In genomic region chr4:8695237-8696219, GRCh38 we compare ENCODE assay signal across 19 cellular contexts.
A peak's percentile ranks its signal among the peaks of the same experiment; 100 is the strongest.
DNase-seq lines count a peak whose midpoint lies in the region; ATAC-seq, FAIRE-seq and TF ChIP-seq lines count a peak whose summit lies in the region.
"Had no signal": no experiment of that assay in that cellular context is flagged by ENCODE, and none has a peak within 500 bp of the region (broad histone marks: within the 10 kb centered on the region; RNA-seq: fewer than 3 reads in every experiment).

No MANE protein-coding gene starts in this region.

- H3K4me2 ChIP-seq in mammary epithelial cell (ENCODE audit: insufficient read depth, low read depth, low read length), result no peak overlapping the region

- no peak overlapping the region for H3K27ac Mint-ChIP-seq in activated CD8-positive, alpha-beta memory T cell treated with anti-CD3 and anti-CD28 coated beads, Interleukin-2, amount 10 ng/mL, durations not matched to agents 7 days and 5 days
- H3K27ac Mint-ChIP-seq in type B pancreatic cell, result no peak overlapping the region
- no peak overlapping the region for H3K27ac Mint-ChIP-seq in glutamatergic neuron (ENCODE audit: unreplicated experiment)
- H3K27ac Mint-ChIP-seq: B cell; CD4-positive, alpha-beta T cell had no signal

- H3K27ac ChIP-seq in mammary epithelial cell (ENCODE audit: insufficient read depth, low read depth, low read length), result no peak overlapping the region
- H3K27ac ChIP-seq: 22Rv1, SJCRH30 had no signal

- H3K4me3 Mint-ChIP-seq in activated CD8-positive, alpha-beta memory T cell treated with anti-CD3 and anti-CD28 coated beads, Interleukin-2, amount 10 ng/mL, durations not matched to agents 7 days and 5 days, result no peak overlapping the region
- no peak overlapping the region for H3K4me3 Mint-ChIP-seq in type B pancreatic cell
- H3K4me3 Mint-ChIP-seq in glutamatergic neuron (ENCODE audit: unreplicated experiment), result no peak overlapping the region
- H3K4me3 Mint-ChIP-seq: B cell; CD4-positive, alpha-beta T cell had no signal

- no peak for ATAC-seq in activated CD8-positive, alpha-beta memory T cell treated with anti-CD3 and anti-CD28 coated beads, Interleukin-2, amount 10 ng/mL, durations not matched to agents 7 days and 5 days
- ATAC-seq: HCT116, PC-3 had no signal

- dilution Hi-C loops in mammary epithelial cell (cut with HindIII; ENCODE audit: low sequenced_read_pairs), result no loop called here

- no peaks in the 10 kb centered on the region for H3K27me3 Mint-ChIP-seq in activated CD8-positive, alpha-beta memory T cell treated with anti-CD3 and anti-CD28 coated beads, Interleukin-2, amount 10 ng/mL, durations not matched to agents 7 days and 5 days
- H3K27me3 Mint-ChIP-seq in type B pancreatic cell (peaks cover 48% of the 10 kb centered on the region), glutamatergic neuron (ENCODE audit: unreplicated experiment) (peaks cover 12% of the 10 kb centered on the region)

- no TSS peak for BruUV-seq in mammary epithelial cell (replicated peaks; lab: Mats Ljungman, UMichigan)

- DNase-seq in activated CD8-positive, alpha-beta memory T cell treated with anti-CD3 and anti-CD28 coated beads, Interleukin-2, amount 50 U/mL, for 4 hours, result peak; percentile 4
- DNase-seq in activated CD8-positive, alpha-beta memory T cell treated with anti-CD3 and anti-CD28 coated beads, Interleukin-2, amount 10 ng/mL, durations not matched to agents 7 days and 5 days, result no peak
- DNase-seq in bronchial epithelial cell (ENCODE audit: low read depth) (no peak), mesenteric fat pad (ENCODE audit: low spot score) (peak; percentile 69), type B pancreatic cell (ENCODE audit: extremely low spot score, unreplicated experiment) (peak; percentile 43), NCI-H1105 (lab: John Stamatoyannopoulos, UW) (no peak), mammary epithelial cell (no peak), glutamatergic neuron (no peak)
- DNase-seq: KG1, NCI-H146, NCI-H2081 treated with DMSO at 0.1 percent for 48 hours, NCI-H510A, NCI-H82, PC-3, SJCRH30 had no signal

- no peaks in the 10 kb centered on the region for H3K36me3 Mint-ChIP-seq in activated CD8-positive, alpha-beta memory T cell treated with anti-CD3 and anti-CD28 coated beads, Interleukin-2, amount 10 ng/mL, durations not matched to agents 7 days and 5 days
- H3K36me3 Mint-ChIP-seq in type B pancreatic cell (no peaks in the 10 kb centered on the region), glutamatergic neuron (ENCODE audit: unreplicated experiment) (peaks cover 5% of the 10 kb centered on the region)

- no peaks in the 10 kb centered on the region for H3K4me1 Mint-ChIP-seq in activated CD8-positive, alpha-beta memory T cell treated with anti-CD3 and anti-CD28 coated beads, Interleukin-2, amount 10 ng/mL, durations not matched to agents 7 days and 5 days
- H3K4me1 Mint-ChIP-seq in type B pancreatic cell (ENCODE audit: unreplicated experiment) (peaks cover 5% of the 10 kb centered on the region), glutamatergic neuron (ENCODE audit: low read depth, unreplicated experiment) (no peaks in the 10 kb centered on the region)
- H3K4me1 Mint-ChIP-seq: B cell had no signal

- peak; percentile 89 for FAIRE-seq in bronchial epithelial cell (lab: Jason Lieb, UNC)

- no peak overlapping the region for H3K9ac ChIP-seq in mammary epithelial cell (ENCODE audit: insufficient read depth, low read length)

- H3K36me3 ChIP-seq in bronchial epithelial cell (ENCODE audit: control insufficient read depth, insufficient read depth, low read length) (no peaks in the 10 kb centered on the region), mammary epithelial cell (ENCODE audit: insufficient read depth, low read length) (no peaks in the 10 kb centered on the region)
- H3K36me3 ChIP-seq: SJCRH30 had no signal

- no peaks in the 10 kb centered on the region for H3K79me2 ChIP-seq in mammary epithelial cell (ENCODE audit: insufficient read depth, low read length)

- in situ Hi-C loops in mammary epithelial cell (cut with MboI; ENCODE audit: low sequenced_read_pairs in 2 of 2), result no loop called here

- no peak overlapping the region for H3K4me3 ChIP-seq in bronchial epithelial cell (ENCODE audit: low read depth, low read length)
- H3K4me3 ChIP-seq in mammary epithelial cell (replicated peaks in 1 of 3; ENCODE audit: insufficient read depth in 1 of 3, low read depth in 2 of 3, low read length in 3 of 3), result no peak overlapping the region
- H3K4me3 ChIP-seq: SJCRH30 had no signal

- intact Hi-C loops in mammary epithelial cell (cut with micrococcal nuclease), result no loop called here

- H2AFZ ChIP-seq in mammary epithelial cell (ENCODE audit: low read depth, low read length), result no peak overlapping the region

- CTCF ChIA-PET in activated CD8-positive, alpha-beta memory T cell treated with anti-CD3 and anti-CD28 coated beads, Interleukin-2, amount 10 ng/mL, durations not matched to agents 7 days and 5 days (lab: Charles Lee), result no interaction called here
- CTCF ChIA-PET in mammary epithelial cell (lab: Charles Lee; ENCODE audit: low non-redundant PET), result no interaction called here

- no peaks in the 10 kb centered on the region for H3K9me3 Mint-ChIP-seq in activated CD8-positive, alpha-beta memory T cell treated with anti-CD3 and anti-CD28 coated beads, Interleukin-2, amount 10 ng/mL, durations not matched to agents 7 days and 5 days (ENCODE audit: low read depth)
- H3K9me3 Mint-ChIP-seq in type B pancreatic cell (peaks cover 5% of the 10 kb centered on the region), glutamatergic neuron (ENCODE audit: unreplicated experiment) (peaks cover 6% of the 10 kb centered on the region)

- 45% methylated on average over 15 of the region's 18 CpGs for WGBS in mammary epithelial cell (ENCODE audit: low coverage, missing lambda C conversion rate)

- H4K20me1 ChIP-seq in mammary epithelial cell (ENCODE audit: insufficient read depth, low read length), result no peaks in the 10 kb centered on the region

- H3K9me3 ChIP-seq in mammary epithelial cell (replicated peaks; ENCODE audit: insufficient read depth, low read length), result peaks cover 36% of the 10 kb centered on the region
- H3K9me3 ChIP-seq: SJCRH30 had no signal

- no peaks in the 10 kb centered on the region for H3K27me3 ChIP-seq in bronchial epithelial cell (ENCODE audit: control insufficient read depth, insufficient read depth, low read length)
- H3K27me3 ChIP-seq in mammary epithelial cell (ENCODE audit: insufficient read depth, low read length), result no peaks in the 10 kb centered on the region

- TF ChIP-seq CTCF in bronchial epithelial cell (IDR thresholded peaks at IDR 0.05; ENCODE audit: insufficient read depth, low read length, severe bottlenecking), result no peak
- TF ChIP-seq CTCF in type B pancreatic cell (conservative IDR thresholded peaks at IDR 0.05), result no peak
- TF ChIP-seq CTCF in mammary epithelial cell (conservative IDR thresholded peaks at IDR 0.05 in 1 of 2, IDR thresholded peaks at IDR 0.05 in 1 of 2; ENCODE audit: extremely low read depth in 1 of 2, insufficient read depth in 1 of 2, low read depth in 1 of 2, low read length in 2 of 2), result no peak
- TF ChIP-seq CTCF in glutamatergic neuron (IDR thresholded peaks at IDR 0.05; ENCODE audit: partially characterized antibody, unreplicated experiment), result no peak

- no peaks in the 10 kb centered on the region for H3K4me1 ChIP-seq in mammary epithelial cell (ENCODE audit: insufficient read depth, low read length)
- H3K4me1 ChIP-seq: SJCRH30 had no signal

Comparison
In these comparisons a context has a peak if more than half of its experiments do, and no peak if none do; other contexts are left out.
1. DNase-seq: peak in activated CD8-positive, alpha-beta memory T cell treated with anti-CD3 and anti-CD28 coated beads, Interleukin-2, amount 50 U/mL, for 4 hours (single experiment), mesenteric fat pad (single experiment) and type B pancreatic cell (single experiment); none in activated CD8-positive, alpha-beta memory T cell treated with anti-CD3 and anti-CD28 coated beads, Interleukin-2, amount 10 ng/mL, durations not matched to agents 7 days and 5 days (single experiment), bronchial epithelial cell (single experiment), NCI-H1105 (single experiment), mammary epithelial cell (single experiment) and glutamatergic neuron (single experiment).